In the genomic region with DNA sequence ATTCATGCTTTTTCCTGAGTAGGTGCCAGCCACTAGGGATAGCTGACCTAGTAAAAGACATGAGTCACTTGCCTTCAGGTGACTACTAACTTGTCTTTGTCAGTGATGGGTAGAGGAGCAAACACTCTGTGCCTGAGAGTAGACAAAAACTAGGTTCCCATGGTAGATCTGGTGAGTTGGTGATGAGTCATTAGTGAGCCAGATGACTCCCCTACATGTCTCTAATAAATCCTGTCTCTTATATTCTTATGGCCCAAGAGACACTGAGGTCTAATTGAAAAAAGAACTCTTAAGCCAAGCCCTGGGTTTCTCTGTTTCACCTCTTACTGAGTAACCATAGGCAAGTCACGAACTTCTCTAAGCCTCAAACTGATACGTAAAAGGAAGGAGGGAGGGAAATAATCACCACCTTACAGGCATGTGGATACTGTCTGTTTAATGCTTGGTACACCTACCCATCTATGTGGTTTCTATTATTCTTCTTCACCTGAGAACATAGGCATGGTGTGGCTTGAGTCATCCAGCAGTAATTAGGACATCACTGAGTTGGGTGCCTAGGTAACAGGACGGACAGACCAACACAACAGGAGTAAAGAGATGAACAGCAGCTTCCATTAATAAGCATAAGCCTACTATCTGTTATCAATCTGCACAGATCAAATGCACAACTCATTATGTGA, we compare ENCODE assay signal across 1 cellular context.
TF ChIP-seq lines count a peak whose summit lies in the region.

No MANE protein-coding gene starts in this region.

TF ChIP-seq in SK-N-SH, 30 proteins besides CTCF, POLR2A, EP300 and RAD21 (continued from another document):
- TF ChIP-seq, protein P1, sequence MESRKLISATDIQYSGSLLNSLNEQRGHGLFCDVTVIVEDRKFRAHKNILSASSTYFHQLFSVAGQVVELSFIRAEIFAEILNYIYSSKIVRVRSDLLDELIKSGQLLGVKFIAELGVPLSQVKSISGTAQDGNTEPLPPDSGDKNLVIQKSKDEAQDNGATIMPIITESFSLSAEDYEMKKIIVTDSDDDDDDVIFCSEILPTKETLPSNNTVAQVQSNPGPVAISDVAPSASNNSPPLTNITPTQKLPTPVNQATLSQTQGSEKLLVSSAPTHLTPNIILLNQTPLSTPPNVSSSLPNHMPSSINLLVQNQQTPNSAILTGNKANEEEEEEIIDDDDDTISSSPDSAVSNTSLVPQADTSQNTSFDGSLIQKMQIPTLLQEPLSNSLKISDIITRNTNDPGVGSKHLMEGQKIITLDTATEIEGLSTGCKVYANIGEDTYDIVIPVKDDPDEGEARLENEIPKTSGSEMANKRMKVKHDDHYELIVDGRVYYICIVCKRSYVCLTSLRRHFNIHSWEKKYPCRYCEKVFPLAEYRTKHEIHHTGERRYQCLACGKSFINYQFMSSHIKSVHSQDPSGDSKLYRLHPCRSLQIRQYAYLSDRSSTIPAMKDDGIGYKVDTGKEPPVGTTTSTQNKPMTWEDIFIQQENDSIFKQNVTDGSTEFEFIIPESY (IDR thresholded peaks at IDR 0.05; ENCODE audit: borderline replicate concordance, low read depth): 0 out of 2 replicates have a peak, but pooled peaks have one; percentile 14
- TF ChIP-seq TCF12 (IDR thresholded peaks at IDR 0.05): peak; percentile 87
- no peak for TF ChIP-seq MEF2A (IDR thresholded peaks at IDR 0.05; ENCODE audit: borderline replicate concordance, low read depth)
- peak; percentile 95 for TF ChIP-seq FOSL2 (IDR thresholded peaks at IDR 0.05; ENCODE audit: borderline replicate concordance, low read depth)
- TF ChIP-seq CHD2 (IDR thresholded peaks at IDR 0.05; ENCODE audit: low read length, partially characterized antibody): no peak
- no peak for TF ChIP-seq TEAD4 (IDR thresholded peaks at IDR 0.05; ENCODE audit: borderline replicate concordance, insufficient read depth)
- TF ChIP-seq, protein P2, sequence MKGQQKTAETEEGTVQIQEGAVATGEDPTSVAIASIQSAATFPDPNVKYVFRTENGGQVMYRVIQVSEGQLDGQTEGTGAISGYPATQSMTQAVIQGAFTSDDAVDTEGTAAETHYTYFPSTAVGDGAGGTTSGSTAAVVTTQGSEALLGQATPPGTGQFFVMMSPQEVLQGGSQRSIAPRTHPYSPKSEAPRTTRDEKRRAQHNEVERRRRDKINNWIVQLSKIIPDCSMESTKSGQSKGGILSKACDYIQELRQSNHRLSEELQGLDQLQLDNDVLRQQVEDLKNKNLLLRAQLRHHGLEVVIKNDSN (IDR thresholded peaks at IDR 0.05; ENCODE audit: borderline replicate concordance, low read depth): peak; percentile 33; the same call in 1 of the 2 replicates
- no peak for TF ChIP-seq RCOR1 (IDR thresholded peaks at IDR 0.05; ENCODE audit: low read length)
- TF ChIP-seq SMC3 (IDR thresholded peaks at IDR 0.05; ENCODE audit: low read depth, low read length): no peak
